Comparison of ENCODE assay signal across 8 cellular contexts in the genomic region with DNA sequence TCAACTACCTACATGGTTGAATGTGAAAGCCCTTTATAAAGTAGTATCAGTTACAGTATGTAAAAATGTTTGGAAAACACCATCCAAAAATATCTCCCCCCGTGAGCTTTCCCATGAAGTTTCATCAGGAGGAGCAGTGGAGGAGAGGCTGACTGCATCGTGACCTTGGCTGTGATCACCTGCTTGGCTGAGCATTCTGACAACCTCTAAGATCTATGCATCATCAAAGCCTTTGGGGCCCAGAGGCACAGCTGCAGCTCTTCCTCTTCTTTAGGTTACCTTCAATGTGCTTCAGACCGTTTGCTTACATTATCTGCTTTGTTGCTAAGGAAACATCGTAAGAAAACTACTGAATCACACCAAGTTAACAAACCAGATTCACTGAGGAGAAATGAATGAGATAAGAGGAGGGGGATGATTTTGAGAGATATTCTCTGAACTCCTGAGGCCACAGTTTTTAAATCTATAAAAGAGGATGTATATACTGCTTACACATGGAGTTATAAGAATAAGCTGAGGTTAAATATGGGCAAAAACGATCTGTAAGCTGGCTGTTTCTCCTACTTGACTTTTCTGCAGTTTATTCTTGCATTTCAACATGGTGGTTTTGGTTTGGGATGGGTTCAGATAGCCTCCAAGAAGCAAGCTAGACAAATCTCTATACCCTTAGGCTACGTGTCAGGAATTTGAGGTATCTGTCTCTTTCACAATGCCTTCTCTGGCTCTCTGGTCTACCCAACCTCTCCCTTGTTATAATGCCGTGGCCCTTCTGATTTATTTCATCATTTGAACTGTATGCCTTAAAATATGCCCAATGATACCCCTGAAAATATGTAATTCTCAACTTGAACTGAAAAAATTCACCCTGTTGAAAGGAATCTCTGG. TPM values are rescaled to one million over a fixed set of nuclear protein-coding genes. Genes with fewer than 3 reads are reported as not detected.
DNase-seq lines count a peak whose midpoint lies in the region; ATAC-seq lines count a peak whose summit lies in the region.

No MANE protein-coding gene starts in this region.

- H3K27ac ChIP-seq in thymus (ENCODE audit: low read depth) (peak overlapping the region; percentile 84), right cardiac atrium (ENCODE audit: low read length) (no peak overlapping the region)

- peaks cover 3% of the 10 kb centered on the region for H3K36me3 ChIP-seq in thymus (ENCODE audit: control insufficient read depth, insufficient read depth)

- no peaks in the 10 kb centered on the region for H3K27me3 Mint-ChIP-seq in effector memory CD8-positive, alpha-beta T cell

- peaks cover 29 to 44% of the 10 kb centered on the region in 2 donors for H3K4me1 Mint-ChIP-seq in effector memory CD8-positive, alpha-beta T cell (ENCODE audit: low read depth in 2 of 2)

- no peak overlapping the region for H3K4me3 ChIP-seq in thymus (ENCODE audit: low read length)
- no peak overlapping the region for H3K4me3 ChIP-seq in right cardiac atrium (ENCODE audit: low read length)

- peak overlapping the region; percentile 39 to 66 for H3K27ac Mint-ChIP-seq in effector memory CD8-positive, alpha-beta T cell

- peaks cover 6% of the 10 kb centered on the region for H3K36me3 Mint-ChIP-seq in effector memory CD8-positive, alpha-beta T cell (ENCODE audit: insufficient read depth)

- no peaks in the 10 kb centered on the region for H3K9me3 Mint-ChIP-seq in effector memory CD8-positive, alpha-beta T cell

- 34% methylated on average over 7 of the region's 7 CpGs for WGBS in thymus
- WGBS in right cardiac atrium, result 73% methylated on average over 7 of the region's 7 CpGs

- H3K27me3 ChIP-seq in thymus (ENCODE audit: control insufficient read depth, insufficient read depth), result no peaks in the 10 kb centered on the region
- no peaks in the 10 kb centered on the region for H3K27me3 ChIP-seq in right cardiac atrium (ENCODE audit: control insufficient read depth, insufficient read depth)

- peaks cover 61% of the 10 kb centered on the region for H3K4me1 ChIP-seq in thymus (ENCODE audit: control insufficient read depth, insufficient read depth, low read length)
- H3K4me1 ChIP-seq in right cardiac atrium (ENCODE audit: control insufficient read depth, insufficient read depth, low read length), result peaks cover 2% of the 10 kb centered on the region

- ATAC-seq in GM18873 (IDR thresholded peaks at IDR 0.05; ENCODE audit: low FRiP score, unreplicated experiment) (peak; percentile 48), HG02970 (IDR thresholded peaks at IDR 0.05; ENCODE audit: low FRiP score, unreplicated experiment) (peak; percentile 40), right cardiac atrium (no peak)
- peak; percentile 67 for ATAC-seq in effector memory CD8-positive, alpha-beta T cell (replicated peaks)

- intact Hi-C loops in right cardiac atrium (cut with DNase I), result no loop called here

- H3K9me3 ChIP-seq in thymus (ENCODE audit: control insufficient read depth) (no peaks in the 10 kb centered on the region), right cardiac atrium (ENCODE audit: control insufficient read depth, low read length) (no peaks in the 10 kb centered on the region)

- peak overlapping the region in 1 of 2 donors; percentile 70 for H3K4me3 Mint-ChIP-seq in effector memory CD8-positive, alpha-beta T cell

- DNase-seq in T follicular helper cell (ENCODE audit: low read depth), result peak; percentile 54
- peak in 1 of 3 experiments; percentile 22 for DNase-seq in effector memory CD8-positive, alpha-beta T cell
- DNase-seq in epidermal melanocyte (ENCODE audit: insufficient read length, low spot score), result no peak
- DNase-seq in right cardiac atrium, result no peak
- DNase-seq in ureter (ENCODE audit: low spot score), result no peak

RNA-seq across cellular contexts. Expression of gene GCSAM, which starts 4.0 kb away (rescaled TPM):
- 18.0 TPM for polyA plus RNA-seq in thymus
- total RNA-seq in right cardiac atrium, result under 1 TPM in 1 of 4 donors, not detected in 3; 0.29 TPM
- not detected for polyA plus RNA-seq in right cardiac atrium
- total RNA-seq in ureter, result 0.49 TPM

RNA-seq across cellular contexts. Expression of gene C3orf52, which starts 42.9 kb away (rescaled TPM):
- polyA plus RNA-seq in thymus, result 5.8 TPM
- 1 to 10 TPM; 1.1 to 4.4 (median 1.2) TPM for total RNA-seq in right cardiac atrium
- polyA plus RNA-seq in right cardiac atrium, result 0.48 TPM
- total RNA-seq in ureter, result 50.2 TPM

Comparison
In these comparisons a context has a peak if more than half of its experiments do, and no peak if none do; other contexts are left out.
1. ATAC-seq: peak in GM18873 (single experiment), HG02970 (single experiment) and effector memory CD8-positive, alpha-beta T cell (single experiment); none in right cardiac atrium (0 of 2).